In genomic region chr19:32866564-32867265, GRCh38 we compare ENCODE assay signal across 2 cellular contexts.
TF ChIP-seq lines count a peak whose summit lies in the region.

No MANE protein-coding gene starts in this region.

TF ChIP-seq in HCT116, 20 proteins besides CTCF, POLR2A, EP300 and RAD21 (continued from another document):
- no peak for TF ChIP-seq TCF7L2 (IDR thresholded peaks at IDR 0.05; ENCODE audit: borderline replicate concordance, extremely low read depth, insufficient read depth, insufficient read length)
- TF ChIP-seq ZBTB33 (IDR thresholded peaks at IDR 0.05; ENCODE audit: extremely low read depth, insufficient replicate concordance, low read length) = no peak
- no peak for TF ChIP-seq FOSL1 (IDR thresholded peaks at IDR 0.05; ENCODE audit: low read depth)
- TF ChIP-seq MAX (IDR thresholded peaks at IDR 0.05) = no peak
- no peak for TF ChIP-seq JUND (IDR thresholded peaks at IDR 0.05)

TF ChIP-seq in K562, 482 proteins besides CTCF, POLR2A, EP300 and RAD21 (continued from another document):
- TF ChIP-seq FOS (IDR thresholded peaks at IDR 0.05; ENCODE audit: extremely low read depth, insufficient read length) = no peak
- no peak for TF ChIP-seq RFX1 (IDR thresholded peaks at IDR 0.05)
- TF ChIP-seq PRPF4 (IDR thresholded peaks at IDR 0.05; ENCODE audit: insufficient read depth, low read depth, low read length, poor library complexity, severe bottlenecking) = no peak
- TF ChIP-seq NR1H2 (CRISPR knock-in tag; IDR thresholded peaks at IDR 0.05) = no peak
- TF ChIP-seq MTF1 (CRISPR knock-in tag; IDR thresholded peaks at IDR 0.05; ENCODE audit: borderline replicate concordance) = no peak
- TF ChIP-seq, protein P1, sequence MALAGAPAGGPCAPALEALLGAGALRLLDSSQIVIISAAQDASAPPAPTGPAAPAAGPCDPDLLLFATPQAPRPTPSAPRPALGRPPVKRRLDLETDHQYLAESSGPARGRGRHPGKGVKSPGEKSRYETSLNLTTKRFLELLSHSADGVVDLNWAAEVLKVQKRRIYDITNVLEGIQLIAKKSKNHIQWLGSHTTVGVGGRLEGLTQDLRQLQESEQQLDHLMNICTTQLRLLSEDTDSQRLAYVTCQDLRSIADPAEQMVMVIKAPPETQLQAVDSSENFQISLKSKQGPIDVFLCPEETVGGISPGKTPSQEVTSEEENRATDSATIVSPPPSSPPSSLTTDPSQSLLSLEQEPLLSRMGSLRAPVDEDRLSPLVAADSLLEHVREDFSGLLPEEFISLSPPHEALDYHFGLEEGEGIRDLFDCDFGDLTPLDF (CRISPR knock-in tag; IDR thresholded peaks at IDR 0.05) = no peak
- TF ChIP-seq BCOR (IDR thresholded peaks at IDR 0.05) = no peak
- TF ChIP-seq TCFL5 (CRISPR knock-in tag; conservative IDR thresholded peaks at IDR 0.05) = no peak
- no peak for TF ChIP-seq CBX2 (IDR thresholded peaks at IDR 0.05; ENCODE audit: insufficient read depth, low read length, poor library complexity, severe bottlenecking)
- TF ChIP-seq ZNF589 (CRISPR knock-in tag; IDR thresholded peaks at IDR 0.05; ENCODE audit: low read depth) = no peak
- no peak for TF ChIP-seq GATA2 (CRISPR knock-in tag; IDR thresholded peaks at IDR 0.05)
- no peak for TF ChIP-seq ZSCAN29 (IDR thresholded peaks at IDR 0.05)
- TF ChIP-seq ELF2 (CRISPR knock-in tag; IDR thresholded peaks at IDR 0.05) = no peak
TF ChIP-seq in K562: peak in this region for 0.
